In genomic region chr17:17028059-17028877, GRCh38 we compare ENCODE assay signal across 8 cellular contexts. TPM values are rescaled to one million over a fixed set of nuclear protein-coding genes. Genes with fewer than 3 reads are reported as not detected.
DNase-seq lines count a peak whose midpoint lies in the region; ATAC-seq and TF ChIP-seq lines count a peak whose summit lies in the region.

No MANE protein-coding gene starts in this region.

- intact Hi-C loops in prostate gland (cut with DNase I): no loop called here

- TF ChIP-seq CTCF in gastroesophageal sphincter (IDR thresholded peaks at IDR 0.05) (no peak), prostate gland (IDR thresholded peaks at IDR 0.05) (no peak)

- in situ Hi-C loops in HAP-1 (cut with MboI; ENCODE audit: low sequenced_read_pairs): no loop called here

- H3K4me3 ChIP-seq in HAP-1 (no peak overlapping the region), SJCRH30 (no peak overlapping the region), gastroesophageal sphincter (no peak overlapping the region), prostate gland (no peak overlapping the region)

- DNase-seq in HAP-1 (ENCODE audit: low spot score in 2 of 2) (peak; percentile 70 to 95), SJCRH30 (peak; percentile 100), prostate gland (ENCODE audit: low spot score) (peak; percentile 54), hepatic stellate cell (ENCODE audit: low spot score) (no peak), AML-193 (lab: John Stamatoyannopoulos, UW) (no peak)

- ATAC-seq in gastroesophageal sphincter (peak; percentile 83), HG02973 (IDR thresholded peaks at IDR 0.05; ENCODE audit: unreplicated experiment) (no peak), HG03354 (IDR thresholded peaks at IDR 0.05; ENCODE audit: poor library complexity, severe bottlenecking, unreplicated experiment) (no peak)

- H3K4me1 ChIP-seq in HAP-1 (peaks cover 11% of the 10 kb centered on the region), SJCRH30 (peaks cover 59% of the 10 kb centered on the region), gastroesophageal sphincter (peaks cover 0 to 11% (median 6%) of the 10 kb centered on the region in 3 donors), prostate gland (replicated peaks) (peaks cover 7% of the 10 kb centered on the region)

- H3K36me3 ChIP-seq in HAP-1 (replicated peaks) (no peaks in the 10 kb centered on the region), SJCRH30 (no peaks in the 10 kb centered on the region), gastroesophageal sphincter (no peaks in the 10 kb centered on the region), prostate gland (no peaks in the 10 kb centered on the region)

- no peak for TF ChIP-seq POLR2A in gastroesophageal sphincter (IDR thresholded peaks at IDR 0.05)
- TF ChIP-seq POLR2A in prostate gland (IDR thresholded peaks at IDR 0.05): no peak

- no peak for TF ChIP-seq EP300 in gastroesophageal sphincter (IDR thresholded peaks at IDR 0.05)

- H3K27me3 ChIP-seq in HAP-1 (ENCODE audit: low read depth) (no peaks in the 10 kb centered on the region), SJCRH30 (no peaks in the 10 kb centered on the region), gastroesophageal sphincter (no peaks in the 10 kb centered on the region), prostate gland (replicated peaks; ENCODE audit: insufficient read depth) (no peaks in the 10 kb centered on the region)

- 25 to 56% methylated on average over 2 of the region's 12 CpGs for WGBS in gastroesophageal sphincter (ENCODE audit: low coverage in 1 of 2), 2 donors
- 71% methylated on average over 9 of the region's 12 CpGs for WGBS in prostate gland

- H3K27ac ChIP-seq in SJCRH30 (peak overlapping the region; percentile 67), gastroesophageal sphincter (no peak overlapping the region), prostate gland (no peak overlapping the region)

- H3K9me3 ChIP-seq in HAP-1 (no peaks in the 10 kb centered on the region), SJCRH30 (replicated peaks) (no peaks in the 10 kb centered on the region), gastroesophageal sphincter (no peaks in the 10 kb centered on the region), prostate gland (no peaks in the 10 kb centered on the region)

RNA-seq across cellular contexts. Expression of gene MPRIP, which starts 14.0 kb away (rescaled TPM):
- 312 and 334 TPM in 2 replicates for total RNA-seq in SJCRH30 (2014; rRNA removed; shearing (Covaris generic))
- 100 to 1,000 TPM; 113 to 233 (median 155) TPM for total RNA-seq in gastroesophageal sphincter
- 100 to 1,000 TPM in 1 of 2 donors, 10 to 100 TPM in 1; 84.3 to 258 TPM for total RNA-seq in prostate gland

RNA-seq across cellular contexts. Expression of gene TNFRSF13B, which starts 56.4 kb away (rescaled TPM):
- not detected in 2 replicates for total RNA-seq in SJCRH30 (2014; rRNA removed; shearing (Covaris generic))
- total RNA-seq in gastroesophageal sphincter (under 1 TPM in 1 of 4 donors, not detected in 3; 0.81 TPM), prostate gland (not detected)

Comparison
In these comparisons a context has a peak if more than half of its experiments do, and no peak if none do; other contexts are left out.
1. DNase-seq: peak in HAP-1 (2 of 2), SJCRH30 (2 of 2) and prostate gland (single experiment); none in hepatic stellate cell (single experiment) and AML-193 (0 of 2).